Comparison of ENCODE assay signal across 8 cellular contexts in genomic region chr19:7943444-7944176, GRCh38. TPM values are rescaled to one million over a fixed set of nuclear protein-coding genes. Genes with fewer than 3 reads are reported as not detected.
A peak's percentile ranks its signal among the peaks of the same experiment; 100 is the strongest.
DNase-seq lines count a peak whose midpoint lies in the region; ATAC-seq and TF ChIP-seq lines count a peak whose summit lies in the region.

TIMM44 (minus strand) TSS chr19:7943666; CDS start chr19:7943651, 15 bp downstream.

- H3K4me3 Mint-ChIP-seq in activated B cell treated with CpG ODN at 0.5 μM for 24 hours (peak within 1 kb of the TSS; percentile 91), immature natural killer cell (peak within 1 kb of the TSS; percentile 89 to 94 (median 92))

- H3K27ac Mint-ChIP-seq in activated B cell treated with CpG ODN at 0.5 μM for 24 hours (peak within 1 kb of the TSS; percentile 97), immature natural killer cell (peak within 1 kb of the TSS; percentile 94 to 98 (median 98))

- POLR2A ChIA-PET in activated B cell treated with CpG ODN at 0.5 μM for 24 hours (lab: Charles Lee): interaction anchor here (0.5 to 2.8 kb wide), 32 partner anchors 8 to 874 kb away, joined by 3 to 49 read pairs (median 4); partner anchors contain the start of genes CERS4, CTXN1, ELAVL1 and FBN3

- intact Hi-C loops in activated B cell treated with CpG ODN at 0.5 μM for 24 hours (cut with micrococcal nuclease): loop anchor here (1.0 to 5.0 kb wide), 13 partner anchors 14 to 501 kb away; partner anchors contain the start of genes CERS4, ELAVL1, HNRNPM and MAP2K7

- in situ Hi-C loops in GM18951 (cut with MboI; ENCODE audit: low sequenced_read_pairs, unreplicated experiment): no loop called here

- H3K9me3 Mint-ChIP-seq in activated B cell treated with CpG ODN at 0.5 μM for 24 hours (no peaks in the 10 kb centered on the region), immature natural killer cell (no peaks in the 10 kb centered on the region)

- ATAC-seq in HG03196 (IDR thresholded peaks at IDR 0.05; ENCODE audit: unreplicated experiment) (peak; percentile 90), activated B cell treated with CpG ODN at 0.5 μM for 24 hours (ENCODE audit: low read depth) (peak; percentile 96)

- peaks cover 28% of the 10 kb centered on the region for H3K36me3 Mint-ChIP-seq in activated B cell treated with CpG ODN at 0.5 μM for 24 hours (ENCODE audit: low read depth)
- H3K36me3 Mint-ChIP-seq in immature natural killer cell: peaks cover 3 to 12% (median 9%) of the 10 kb centered on the region in 3 donors

- H3K27me3 Mint-ChIP-seq in activated B cell treated with CpG ODN at 0.5 μM for 24 hours (no peaks in the 10 kb centered on the region), immature natural killer cell (ENCODE audit: low read depth in 3 of 3) (peaks cover 10 to 12% (median 11%) of the 10 kb centered on the region in 3 donors)

- DNase-seq in AG08395 (ENCODE audit: low spot score) (peak; percentile 99), NCI-H345 (lab: John Stamatoyannopoulos, UW) (peak; percentile 100), activated B cell treated with CpG ODN at 0.5 μM for 24 hours (peak; percentile 97), caudate nucleus (lab: John Stamatoyannopoulos, UW) (peak; percentile 60 to 100 (median 99)), immature natural killer cell (peak; percentile 99), smooth muscle cell of the brain vasculature (ENCODE audit: low read depth, low spot score) (peak; percentile 98)

- no peak for TF ChIP-seq CTCF in activated B cell treated with CpG ODN at 0.5 μM for 24 hours (IDR thresholded peaks at IDR 0.05)

- peaks cover 33% of the 10 kb centered on the region for H3K4me1 Mint-ChIP-seq in activated B cell treated with CpG ODN at 0.5 μM for 24 hours
- peaks cover 30 to 37% of the 10 kb centered on the region in 2 donors for H3K4me1 Mint-ChIP-seq in immature natural killer cell

- CTCF ChIA-PET in activated B cell treated with CpG ODN at 0.5 μM for 24 hours (lab: Charles Lee): interaction anchor here (0.9 to 3.2 kb wide), 19 partner anchors 16 to 375 kb away, joined by 3 to 12 read pairs (median 4); partner anchors contain the start of genes CTXN1, SNAPC2 and TRAPPC5

- peak; percentile 91 for TF ChIP-seq POLR2A in GM18951 (IDR thresholded peaks at IDR 0.05; ENCODE audit: extremely low read depth, insufficient read depth, insufficient read length)

- H3K27ac ChIP-seq in caudate nucleus (ENCODE audit: low read depth, low read length): peak within 1 kb of the TSS; percentile 97

RNA-seq across cellular contexts. Expression of gene TIMM44, which starts in this region (rescaled TPM):
- 78.4 and 92.5 TPM in 2 replicates for total RNA-seq in activated B cell treated with CpG ODN at 0.5 μM for 24 hours
- 10 to 100 TPM; 12.7 to 22.1 (median 14.7) TPM for polyA plus RNA-seq in immature natural killer cell

Comparison
In these comparisons a context has a peak if more than half of its experiments do, and no peak if none do; other contexts are left out.
1. Peak in every context shown above with its lines: DNase-seq, ATAC-seq and H3K27ac ChIP-seq.